9 cellular contexts compared by ENCODE assay signal in the genomic region with DNA sequence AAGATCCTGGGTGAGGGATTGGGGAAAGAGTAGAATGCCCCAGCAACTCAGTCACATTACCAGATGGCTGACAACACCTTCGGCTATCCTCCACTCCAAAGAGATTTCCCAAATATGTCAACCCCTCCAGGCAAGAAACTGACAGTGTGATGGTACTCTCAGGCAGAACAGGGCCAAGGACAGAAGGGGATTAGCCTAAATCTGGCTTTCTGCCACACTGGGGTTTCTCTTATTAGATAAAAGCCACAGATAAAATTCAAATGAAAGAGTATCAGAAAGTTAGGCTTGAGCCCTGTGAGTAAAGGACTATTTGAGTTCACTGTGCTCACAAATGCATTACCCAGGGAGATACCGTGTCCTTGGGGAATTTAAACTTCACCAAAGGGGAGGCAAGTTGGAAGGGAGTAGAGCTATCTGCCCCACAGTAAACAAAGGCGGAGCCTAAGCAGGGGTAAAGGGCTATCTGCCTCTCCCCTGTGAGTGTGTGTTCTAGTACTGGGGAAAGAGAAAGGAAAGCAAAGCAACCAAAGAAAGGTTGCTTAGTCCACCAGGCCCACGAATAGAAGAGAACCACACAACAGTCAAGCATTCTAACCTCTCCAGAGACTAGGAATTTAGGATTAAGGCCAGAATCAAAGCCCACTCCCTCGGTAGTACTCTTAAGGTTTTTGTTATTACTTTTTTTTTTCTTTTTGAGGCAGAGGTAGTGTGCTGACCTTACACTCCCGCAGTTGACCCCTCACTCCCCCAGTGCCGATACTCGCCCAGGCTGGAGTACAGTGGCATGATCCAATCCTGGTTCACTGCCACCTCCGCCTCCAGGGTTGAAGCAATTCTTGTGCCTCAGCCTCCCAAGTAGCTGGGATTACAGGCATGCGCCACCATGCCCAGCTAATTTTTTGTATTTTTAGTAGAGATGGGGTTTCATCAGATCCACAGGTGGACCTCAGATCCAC. TPM values are rescaled to one million over a fixed set of nuclear protein-coding genes. Genes with fewer than 3 reads are reported as not detected.
A peak's percentile ranks its signal among the peaks of the same experiment; 100 is the strongest.
DNase-seq lines count a peak whose midpoint lies in the region; ATAC-seq and TF ChIP-seq lines count a peak whose summit lies in the region.
"Had no signal": no experiment of that assay in that cellular context is flagged by ENCODE, and none has a peak within 500 bp of the region (broad histone marks: within the 10 kb centered on the region; RNA-seq: fewer than 3 reads in every experiment).

No MANE protein-coding gene starts in this region.

- no peak overlapping the region for H2AFZ ChIP-seq in neural cell (ENCODE audit: low read depth, low read length)

- no peaks in the 10 kb centered on the region for H3K27me3 Mint-ChIP-seq in CD8-positive, alpha-beta memory T cell

- H3K4me2 ChIP-seq in neural cell (ENCODE audit: low read length): no peak overlapping the region

- CTCF ChIA-PET in CD8-positive, alpha-beta memory T cell (lab: Charles Lee): interaction anchor here (2.0 kb wide), 1 partner anchor 20 kb away, joined by 5 read pairs; no protein-coding TSS in a partner anchor

- peaks cover 67 to 81% (median 80%) of the 10 kb centered on the region in 3 donors for H3K4me1 Mint-ChIP-seq in CD8-positive, alpha-beta memory T cell

- peaks cover 66% of the 10 kb centered on the region for H3K79me2 ChIP-seq in neural cell (replicated peaks; ENCODE audit: insufficient read depth, low read length)

- intact Hi-C loops in dorsolateral prefrontal cortex (cut with DNase I): no loop called here

- no peaks in the 10 kb centered on the region for H3K9me3 ChIP-seq in CD8-positive, alpha-beta memory T cell (ENCODE audit: low read length)
- H3K9me3 ChIP-seq in neural cell (ENCODE audit: low read length): no peaks in the 10 kb centered on the region

- POLR2A ChIA-PET in CD8-positive, alpha-beta memory T cell (lab: Charles Lee): interaction anchor here (1.5 kb wide), 1 partner anchor 21 kb away, joined by 4 read pairs; no protein-coding TSS in a partner anchor

- no peak for TF ChIP-seq RAD21 in neural cell (conservative IDR thresholded peaks at IDR 0.05)

- H3K4me1 ChIP-seq in CD8-positive, alpha-beta memory T cell (ENCODE audit: insufficient read depth, low read length): peaks cover 71% of the 10 kb centered on the region

- H3K9me3 Mint-ChIP-seq in CD8-positive, alpha-beta memory T cell: no peaks in the 10 kb centered on the region

- no peak for ATAC-seq in HG03521 (IDR thresholded peaks at IDR 0.05; ENCODE audit: unreplicated experiment)
- ATAC-seq in GM21447 (IDR thresholded peaks at IDR 0.05; ENCODE audit: unreplicated experiment): no peak

- no peak for TF ChIP-seq CTCF in dorsolateral prefrontal cortex (IDR thresholded peaks at IDR 0.05 in 54 of 56, conservative IDR thresholded peaks at IDR 0.05 in 2 of 56; ENCODE audit: low read depth in 1 of 56, partially characterized antibody in 56 of 56)
- TF ChIP-seq CTCF in neural cell (IDR thresholded peaks at IDR 0.05; ENCODE audit: poor library complexity, severe bottlenecking): no peak

- peak overlapping the region; percentile 48 for H3K27ac ChIP-seq in CD8-positive, alpha-beta memory T cell (ENCODE audit: low read depth, low read length)
- H3K27ac ChIP-seq in dorsolateral prefrontal cortex (peak overlapping the region in 48 of 59 donors; percentile 2 to 77 (median 42)), neural cell (ENCODE audit: low read length) (no peak overlapping the region)

- no peak for TF ChIP-seq EP300 in neural cell (conservative IDR thresholded peaks at IDR 0.05; ENCODE audit: poor library complexity, severe bottlenecking)

- peak overlapping the region; percentile 35 for H3K4me3 ChIP-seq in CD8-positive, alpha-beta memory T cell (ENCODE audit: low read length)
- H3K4me3 ChIP-seq in dorsolateral prefrontal cortex: peak overlapping the region in 11 of 59 donors; percentile 0 to 96 (median 19)
- peak overlapping the region; percentile 42 for H3K4me3 ChIP-seq in neural cell (ENCODE audit: low read length)

- no peaks in the 10 kb centered on the region for H4K20me1 ChIP-seq in neural cell (ENCODE audit: insufficient read depth)

- no peaks in the 10 kb centered on the region for H3K27me3 ChIP-seq in CD8-positive, alpha-beta memory T cell (ENCODE audit: insufficient read depth, low read length, poor library complexity, severe bottlenecking)
- no peaks in the 10 kb centered on the region for H3K27me3 ChIP-seq in dorsolateral prefrontal cortex
- no peaks in the 10 kb centered on the region for H3K27me3 ChIP-seq in neural cell (ENCODE audit: insufficient read depth, low read depth, low read length)

- no peak overlapping the region for H3K9ac ChIP-seq in neural cell (ENCODE audit: low read length)

- no peaks in the 10 kb centered on the region for H3K9me2 ChIP-seq in neural cell (ENCODE audit: insufficient read depth, low read length)

- DNase-seq in CD8-positive, alpha-beta memory T cell: no peak
- DNase-seq in NCI-H82 treated with DMSO at 0.1 percent for 48 hours (lab: John Stamatoyannopoulos, UW; ENCODE audit: unreplicated experiment) (peak; percentile 94), dorsolateral prefrontal cortex (no peak), NCI-H1436 (lab: John Stamatoyannopoulos, UW) (no peak)
- no peak for DNase-seq in stimulated activated naive CD4-positive, alpha-beta T cell treated with Interleukin-2 at 50 U/mL for 16 hours (lab: John Stamatoyannopoulos, UW)

- H3K36me3 ChIP-seq in CD8-positive, alpha-beta memory T cell (ENCODE audit: insufficient read depth, low read length): peaks cover 18% of the 10 kb centered on the region
- no peaks in the 10 kb centered on the region for H3K36me3 ChIP-seq in neural cell (ENCODE audit: insufficient read depth, low read length)

- no peaks in the 10 kb centered on the region for H3F3A ChIP-seq in neural cell (ENCODE audit: insufficient read depth, low read length, poor library complexity, severe bottlenecking)

- H3K4me3 Mint-ChIP-seq in CD8-positive, alpha-beta memory T cell: peak overlapping the region; percentile 58 to 100 (median 89)

- H3K27ac Mint-ChIP-seq in CD8-positive, alpha-beta memory T cell: peak overlapping the region; percentile 58 to 100 (median 91)

- H3K36me3 Mint-ChIP-seq in CD8-positive, alpha-beta memory T cell: peaks cover 0 to 67% (median 2%) of the 10 kb centered on the region in 3 donors

TF ChIP-seq in neural cell, 6 proteins besides CTCF, POLR2A, EP300 and RAD21:
- no peak for TF ChIP-seq REST (IDR thresholded peaks at IDR 0.05; ENCODE audit: borderline replicate concordance)
- no peak for TF ChIP-seq SMC3 (conservative IDR thresholded peaks at IDR 0.05; ENCODE audit: poor library complexity)
- no peak for TF ChIP-seq MXI1 (conservative IDR thresholded peaks at IDR 0.05; ENCODE audit: poor library complexity, severe bottlenecking)
TF ChIP-seq in neural cell: peak in this region for 0.

RNA-seq across cellular contexts. Expression of gene TPM3, which starts 12.8 kb away (rescaled TPM):
- 100 to 1,000 TPM; 802 to 863 TPM for total RNA-seq in CD8-positive, alpha-beta memory T cell
- polyA plus RNA-seq in CD8-positive, alpha-beta memory T cell: 948 TPM
- total RNA-seq in dorsolateral prefrontal cortex: 100 to 1,000 TPM in 118 of 120 experiments, 10 to 100 TPM in 2; 94.1 to 261 (median 167) TPM
- polyA plus RNA-seq in neural cell: 339 and 356 TPM in 2 replicates
- polyA minus RNA-seq in neural cell: 205 and 256 TPM in 2 replicates

RNA-seq across cellular contexts. Expression of gene NUP210L, which starts 24.3 kb away (rescaled TPM):
- total RNA-seq in CD8-positive, alpha-beta memory T cell: under 1 TPM in 1 of 2 experiments, not detected in 1; 0.09 TPM
- 0.06 TPM for polyA plus RNA-seq in CD8-positive, alpha-beta memory T cell
- 1 to 10 TPM in 5 of 120 experiments, under 1 TPM in 70, not detected in 45; 0.06 to 1.6 (median 0.13) TPM for total RNA-seq in dorsolateral prefrontal cortex
- 0.09 TPM in 1 of 2 replicates, not detected in the other for polyA plus RNA-seq in neural cell
- 0.23 and 0.24 TPM in 2 replicates for polyA minus RNA-seq in neural cell

RNA-seq across cellular contexts. Expression of gene CFAP141, which starts 27.0 kb away (rescaled TPM):
- total RNA-seq in CD8-positive, alpha-beta memory T cell: not detected
- polyA plus RNA-seq in CD8-positive, alpha-beta memory T cell: not detected
- total RNA-seq in dorsolateral prefrontal cortex: 1 to 10 TPM in 1 of 120 experiments, not detected in 119; 1.9 TPM
- polyA plus RNA-seq in neural cell: not detected in 2 replicates
- polyA minus RNA-seq in neural cell: not detected in 2 replicates
- total RNA-seq: subcutaneous adipose tissue had no signal

RNA-seq across cellular contexts. Expression of gene UBAP2L, which starts 41.6 kb away (rescaled TPM):
- 100 to 1,000 TPM; 258 to 277 TPM for total RNA-seq in CD8-positive, alpha-beta memory T cell
- 63.0 TPM for polyA plus RNA-seq in CD8-positive, alpha-beta memory T cell
- total RNA-seq in dorsolateral prefrontal cortex: 100 to 1,000 TPM; 100 to 166 (median 130) TPM
- 41.4 and 44.7 TPM in 2 replicates for polyA plus RNA-seq in neural cell
- 102 and 119 TPM in 2 replicates for polyA minus RNA-seq in neural cell
